ENCODE assay signal across 1 cellular context in the genomic region with DNA sequence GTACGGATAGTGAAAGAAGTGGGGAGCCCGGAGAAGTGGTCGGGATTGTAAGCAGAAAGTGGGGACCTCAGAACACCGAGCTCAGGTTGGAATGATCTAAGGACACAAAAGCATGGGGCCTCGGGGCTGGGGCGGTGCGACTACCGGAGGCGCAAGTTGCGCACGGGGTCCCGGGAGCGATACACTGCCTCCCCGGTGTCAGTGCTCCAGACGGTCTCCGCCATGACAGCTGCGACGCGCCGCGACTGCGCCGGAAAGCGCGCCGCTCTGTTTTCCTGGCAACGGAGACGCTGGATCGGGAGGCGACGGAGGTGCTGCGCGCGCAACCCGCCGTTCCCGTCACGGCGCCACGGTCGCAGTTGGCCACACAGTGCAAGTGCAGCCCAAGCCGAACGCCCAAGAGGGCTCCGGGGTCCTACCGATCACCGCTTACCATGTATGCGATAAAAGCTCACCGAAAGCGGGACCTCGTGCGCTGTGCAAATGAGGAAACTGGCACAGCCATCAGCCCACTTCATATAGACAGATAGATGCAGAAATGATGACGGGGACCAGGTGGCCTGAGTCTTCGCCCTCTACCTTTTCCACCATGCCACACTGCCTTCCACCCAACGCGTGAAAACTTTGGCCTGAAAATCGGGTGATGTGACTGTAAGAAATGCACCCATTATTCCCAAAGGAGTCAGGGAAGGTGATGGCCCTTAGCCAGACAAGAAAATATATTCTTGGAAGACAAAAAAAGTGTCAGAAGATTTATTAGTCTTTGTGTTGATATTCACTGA.
TF ChIP-seq lines count a peak whose summit lies in the region.

MKS1 (minus strand) TSS at position 249 of the 782 bp plus-strand sequence; CDS start at position 224, 25 bp downstream.

TF ChIP-seq in HepG2, 621 proteins besides CTCF, POLR2A, EP300 and RAD21 (continued from another document and continues in another):
- TF ChIP-seq ZBTB7A (CRISPR knock-in tag; IDR thresholded peaks at IDR 0.05) (no peak), ZNF253 (CRISPR knock-in tag; IDR thresholded peaks at IDR 0.05; ENCODE audit: borderline replicate concordance) (no peak), ZNF841 (CRISPR knock-in tag; IDR thresholded peaks at IDR 0.05; ENCODE audit: borderline replicate concordance) (no peak), FOXA1 (IDR thresholded peaks at IDR 0.05) (no peak), FOXA1 (CRISPR knock-in tag; IDR thresholded peaks at IDR 0.05) (peak; percentile 22; the same call in 1 of the 2 replicates), MLLT10 (CRISPR knock-in tag; IDR thresholded peaks at IDR 0.05) (no peak), PITX1 (CRISPR knock-in tag; IDR thresholded peaks at IDR 0.05) (peak; percentile 67), ZNF543 (CRISPR knock-in tag; IDR thresholded peaks at IDR 0.05) (peak; percentile 61; the same call in 1 of the 2 replicates), BHLHE40 (IDR thresholded peaks at IDR 0.05; ENCODE audit: low read length) (peak; percentile 6; the same call in 1 of the 2 replicates), ZNF484 (CRISPR knock-in tag; IDR thresholded peaks at IDR 0.05; ENCODE audit: borderline replicate concordance, low read depth) (no peak), KLF9 (CRISPR knock-in tag; IDR thresholded peaks at IDR 0.05; ENCODE audit: low read depth) (peak; percentile 58; the same call in 1 of the 2 replicates), ZNF563 (CRISPR knock-in tag; IDR thresholded peaks at IDR 0.05) (peak; percentile 90; the same call in 1 of the 2 replicates), SUZ12 (IDR thresholded peaks at IDR 0.05; ENCODE audit: low read depth, low read length) (no peak), TGIF2 (CRISPR knock-in tag; IDR thresholded peaks at IDR 0.05) (peak; percentile 92; the same call in 1 of the 2 replicates), MYNN (CRISPR knock-in tag; IDR thresholded peaks at IDR 0.05; ENCODE audit: low read depth) (0 out of 2 replicates have a peak, but pooled peaks have one; percentile 29), ZNF749 (CRISPR knock-in tag; IDR thresholded peaks at IDR 0.05; ENCODE audit: borderline replicate concordance) (peak; percentile 95), MATR3 (CRISPR knock-in tag; IDR thresholded peaks at IDR 0.05) (no peak), HNRNPH1 (optimal IDR thresholded peaks at IDR 0.05; ENCODE audit: low read depth, low read length) (no peak), IKZF4 (CRISPR knock-in tag; IDR thresholded peaks at IDR 0.05; ENCODE audit: borderline replicate concordance, low read depth, not compliant biosample characterization) (peak; percentile 45), REL (CRISPR knock-in tag; conservative IDR thresholded peaks at IDR 0.05) (no peak), ARNTL (CRISPR knock-in tag; IDR thresholded peaks at IDR 0.05) (peak; percentile 15; the same call in 1 of the 2 replicates), TCF7 (IDR thresholded peaks at IDR 0.05; ENCODE audit: low read depth) (no peak), ZBTB37 (CRISPR knock-in tag; IDR thresholded peaks at IDR 0.05) (no peak; the same call in 1 of the 2 replicates), PRPF4 (IDR thresholded peaks at IDR 0.05; ENCODE audit: low read depth, low read length, poor library complexity, severe bottlenecking) (no peak), NFE2L1 (CRISPR knock-in tag; IDR thresholded peaks at IDR 0.05; ENCODE audit: borderline replicate concordance) (no peak), EZH2 (conservative IDR thresholded peaks at IDR 0.05; ENCODE audit: low read depth, low read length) (no peak), ZBTB38 (CRISPR knock-in tag; IDR thresholded peaks at IDR 0.05) (peak; percentile 50; the same call in 1 of the 2 replicates), ETV5 (CRISPR knock-in tag; IDR thresholded peaks at IDR 0.05; ENCODE audit: borderline replicate concordance) (peak; percentile 65), ELF3 (CRISPR knock-in tag; IDR thresholded peaks at IDR 0.05) (peak; percentile 85), ZNF501 (CRISPR knock-in tag; IDR thresholded peaks at IDR 0.05) (peak; percentile 93), JDP2 (CRISPR knock-in tag; IDR thresholded peaks at IDR 0.05; ENCODE audit: borderline replicate concordance) (no peak), ZNF10 (CRISPR knock-in tag; IDR thresholded peaks at IDR 0.05; ENCODE audit: borderline replicate concordance, low read depth) (no peak), ETV6 (CRISPR knock-in tag; conservative IDR thresholded peaks at IDR 0.05) (peak; percentile 40; the same call in 1 of the 2 replicates), ZNF720 (CRISPR knock-in tag; IDR thresholded peaks at IDR 0.05) (0 out of 2 replicates have a peak, but pooled peaks have one; percentile 75), SMAD3 (CRISPR knock-in tag; IDR thresholded peaks at IDR 0.05) (peak; percentile 55; the same call in 1 of the 2 replicates), ZEB1 (IDR thresholded peaks at IDR 0.05; ENCODE audit: insufficient replicate concordance, low read depth) (no peak), ZNF607 (CRISPR knock-in tag; IDR thresholded peaks at IDR 0.05; ENCODE audit: borderline replicate concordance) (peak; percentile 86), XRCC5 (optimal IDR thresholded peaks at IDR 0.05; ENCODE audit: low read length) (peak; percentile 96), CBFB (CRISPR knock-in tag; IDR thresholded peaks at IDR 0.05) (no peak; the same call in 1 of the 2 replicates), ZNF724P (CRISPR knock-in tag; IDR thresholded peaks at IDR 0.05; ENCODE audit: borderline replicate concordance) (no peak), ZZZ3 (CRISPR knock-in tag; IDR thresholded peaks at IDR 0.05; ENCODE audit: borderline replicate concordance) (no peak; the same call in 1 of the 2 replicates), ZNF432 (CRISPR knock-in tag; IDR thresholded peaks at IDR 0.05; ENCODE audit: borderline replicate concordance) (no peak), HNF4A (CRISPR knock-in tag; IDR thresholded peaks at IDR 0.05) (no peak; the same call in 1 of the 2 replicates), MYPOP (CRISPR knock-in tag; IDR thresholded peaks at IDR 0.05) (peak; percentile 99), ZNF550 (CRISPR knock-in tag; IDR thresholded peaks at IDR 0.05; ENCODE audit: borderline replicate concordance) (0 out of 2 replicates have a peak, but pooled peaks have one; percentile 23), ZNF839 (CRISPR knock-in tag; IDR thresholded peaks at IDR 0.05; ENCODE audit: borderline replicate concordance) (peak; percentile 48; the same call in 1 of the 2 replicates), MEIS2 (CRISPR knock-in tag; IDR thresholded peaks at IDR 0.05) (peak; percentile 91), ZKSCAN5 (CRISPR knock-in tag; IDR thresholded peaks at IDR 0.05) (no peak; the same call in 1 of the 2 replicates), ZNF589 (CRISPR knock-in tag; conservative IDR thresholded peaks at IDR 0.05) (no peak), ZNF260 (CRISPR knock-in tag; IDR thresholded peaks at IDR 0.05; ENCODE audit: borderline replicate concordance, low read depth) (no peak), ATAD3A (CRISPR knock-in tag; IDR thresholded peaks at IDR 0.05) (no peak), SMAD1 (CRISPR knock-in tag; IDR thresholded peaks at IDR 0.05; ENCODE audit: borderline replicate concordance, low read depth) (peak; percentile 96; the same call in 1 of the 2 replicates), POGZ (CRISPR knock-in tag; IDR thresholded peaks at IDR 0.05) (peak; percentile 90), ZNF225 (CRISPR knock-in tag; IDR thresholded peaks at IDR 0.05) (peak; percentile 76; the same call in 1 of the 2 replicates), FOXC1 (CRISPR knock-in tag; IDR thresholded peaks at IDR 0.05; ENCODE audit: borderline replicate concordance) (peak; percentile 71)
- TF ChIP-seq, protein P1, sequence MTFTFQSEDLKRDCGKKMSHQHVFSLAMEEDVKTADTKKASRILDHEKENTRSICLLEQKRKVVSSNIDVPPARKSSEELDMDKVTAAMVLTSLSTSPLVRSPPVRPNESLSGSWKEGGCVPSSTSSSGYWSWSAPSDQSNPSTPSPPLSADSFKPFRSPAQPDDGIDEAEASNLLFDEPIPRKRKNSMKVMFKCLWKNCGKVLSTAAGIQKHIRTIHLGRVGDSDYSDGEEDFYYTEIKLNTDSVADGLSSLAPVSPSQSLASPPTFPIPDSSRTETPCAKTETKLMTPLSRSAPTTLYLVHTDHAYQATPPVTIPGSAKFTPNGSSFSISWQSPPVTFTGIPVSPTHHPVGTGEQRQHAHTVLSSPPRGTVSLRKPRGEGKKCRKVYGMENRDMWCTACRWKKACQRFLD (CRISPR knock-in tag; IDR thresholded peaks at IDR 0.05; ENCODE audit: borderline replicate concordance): no peak; the same call in none of the 2 replicates
- TF ChIP-seq, protein P2, sequence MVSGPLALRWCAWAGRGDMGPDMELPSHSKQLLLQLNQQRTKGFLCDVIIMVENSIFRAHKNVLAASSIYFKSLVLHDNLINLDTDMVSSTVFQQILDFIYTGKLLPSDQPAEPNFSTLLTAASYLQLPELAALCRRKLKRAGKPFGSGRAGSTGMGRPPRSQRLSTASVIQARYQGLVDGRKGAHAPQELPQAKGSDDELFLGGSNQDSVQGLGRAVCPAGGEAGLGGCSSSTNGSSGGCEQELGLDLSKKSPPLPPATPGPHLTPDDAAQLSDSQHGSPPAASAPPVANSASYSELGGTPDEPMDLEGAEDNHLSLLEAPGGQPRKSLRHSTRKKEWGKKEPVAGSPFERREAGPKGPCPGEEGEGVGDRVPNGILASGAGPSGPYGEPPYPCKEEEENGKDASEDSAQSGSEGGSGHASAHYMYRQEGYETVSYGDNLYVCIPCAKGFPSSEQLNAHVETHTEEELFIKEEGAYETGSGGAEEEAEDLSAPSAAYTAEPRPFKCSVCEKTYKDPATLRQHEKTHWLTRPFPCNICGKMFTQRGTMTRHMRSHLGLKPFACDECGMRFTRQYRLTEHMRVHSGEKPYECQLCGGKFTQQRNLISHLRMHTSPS (CRISPR knock-in tag; IDR thresholded peaks at IDR 0.05; ENCODE audit: low read depth): peak; percentile 53; the same call in 1 of the 2 replicates
- TF ChIP-seq, protein P3, sequence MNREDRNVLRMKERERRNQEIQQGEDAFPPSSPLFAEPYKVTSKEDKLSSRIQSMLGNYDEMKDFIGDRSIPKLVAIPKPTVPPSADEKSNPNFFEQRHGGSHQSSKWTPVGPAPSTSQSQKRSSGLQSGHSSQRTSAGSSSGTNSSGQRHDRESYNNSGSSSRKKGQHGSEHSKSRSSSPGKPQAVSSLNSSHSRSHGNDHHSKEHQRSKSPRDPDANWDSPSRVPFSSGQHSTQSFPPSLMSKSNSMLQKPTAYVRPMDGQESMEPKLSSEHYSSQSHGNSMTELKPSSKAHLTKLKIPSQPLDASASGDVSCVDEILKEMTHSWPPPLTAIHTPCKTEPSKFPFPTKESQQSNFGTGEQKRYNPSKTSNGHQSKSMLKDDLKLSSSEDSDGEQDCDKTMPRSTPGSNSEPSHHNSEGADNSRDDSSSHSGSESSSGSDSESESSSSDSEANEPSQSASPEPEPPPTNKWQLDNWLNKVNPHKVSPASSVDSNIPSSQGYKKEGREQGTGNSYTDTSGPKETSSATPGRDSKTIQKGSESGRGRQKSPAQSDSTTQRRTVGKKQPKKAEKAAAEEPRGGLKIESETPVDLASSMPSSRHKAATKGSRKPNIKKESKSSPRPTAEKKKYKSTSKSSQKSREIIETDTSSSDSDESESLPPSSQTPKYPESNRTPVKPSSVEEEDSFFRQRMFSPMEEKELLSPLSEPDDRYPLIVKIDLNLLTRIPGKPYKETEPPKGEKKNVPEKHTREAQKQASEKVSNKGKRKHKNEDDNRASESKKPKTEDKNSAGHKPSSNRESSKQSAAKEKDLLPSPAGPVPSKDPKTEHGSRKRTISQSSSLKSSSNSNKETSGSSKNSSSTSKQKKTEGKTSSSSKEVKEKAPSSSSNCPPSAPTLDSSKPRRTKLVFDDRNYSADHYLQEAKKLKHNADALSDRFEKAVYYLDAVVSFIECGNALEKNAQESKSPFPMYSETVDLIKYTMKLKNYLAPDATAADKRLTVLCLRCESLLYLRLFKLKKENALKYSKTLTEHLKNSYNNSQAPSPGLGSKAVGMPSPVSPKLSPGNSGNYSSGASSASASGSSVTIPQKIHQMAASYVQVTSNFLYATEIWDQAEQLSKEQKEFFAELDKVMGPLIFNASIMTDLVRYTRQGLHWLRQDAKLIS (CRISPR knock-in tag; IDR thresholded peaks at IDR 0.05): no peak
- TF ChIP-seq, protein P4, sequence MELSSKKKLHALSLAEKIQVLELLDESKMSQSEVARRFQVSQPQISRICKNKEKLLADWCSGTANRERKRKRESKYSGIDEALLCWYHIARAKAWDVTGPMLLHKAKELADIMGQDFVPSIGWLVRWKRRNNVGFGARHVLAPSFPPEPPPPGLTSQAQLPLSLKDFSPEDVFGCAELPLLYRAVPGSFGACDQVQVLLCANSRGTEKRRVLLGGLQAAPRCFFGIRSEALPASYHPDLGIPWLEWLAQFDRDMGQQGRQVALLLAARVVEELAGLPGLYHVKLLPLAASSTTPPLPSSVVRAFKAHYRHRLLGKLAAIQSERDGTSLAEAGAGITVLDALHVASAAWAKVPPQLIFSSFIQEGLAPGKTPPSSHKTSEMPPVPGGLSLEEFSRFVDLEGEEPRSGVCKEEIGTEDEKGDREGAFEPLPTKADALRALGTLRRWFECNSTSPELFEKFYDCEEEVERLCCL (CRISPR knock-in tag; IDR thresholded peaks at IDR 0.05; ENCODE audit: borderline replicate concordance): no peak
- TF ChIP-seq, protein P5, sequence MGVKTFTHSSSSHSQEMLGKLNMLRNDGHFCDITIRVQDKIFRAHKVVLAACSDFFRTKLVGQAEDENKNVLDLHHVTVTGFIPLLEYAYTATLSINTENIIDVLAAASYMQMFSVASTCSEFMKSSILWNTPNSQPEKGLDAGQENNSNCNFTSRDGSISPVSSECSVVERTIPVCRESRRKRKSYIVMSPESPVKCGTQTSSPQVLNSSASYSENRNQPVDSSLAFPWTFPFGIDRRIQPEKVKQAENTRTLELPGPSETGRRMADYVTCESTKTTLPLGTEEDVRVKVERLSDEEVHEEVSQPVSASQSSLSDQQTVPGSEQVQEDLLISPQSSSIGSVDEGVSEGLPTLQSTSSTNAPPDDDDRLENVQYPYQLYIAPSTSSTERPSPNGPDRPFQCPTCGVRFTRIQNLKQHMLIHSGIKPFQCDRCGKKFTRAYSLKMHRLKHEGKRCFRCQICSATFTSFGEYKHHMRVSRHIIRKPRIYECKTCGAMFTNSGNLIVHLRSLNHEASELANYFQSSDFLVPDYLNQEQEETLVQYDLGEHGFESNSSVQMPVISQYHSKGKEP (CRISPR knock-in tag; IDR thresholded peaks at IDR 0.05): 0 out of 2 replicates have a peak, but pooled peaks have one; percentile 36
